ENCODE assay signal across 35 cellular contexts in genomic region chr13:99768986-99769385, GRCh38.
"Had no signal": no experiment of that assay in that cellular context is flagged by ENCODE, and none has a peak within 500 bp of the region (broad histone marks: within the 10 kb centered on the region; RNA-seq: fewer than 3 reads in every experiment).

No MANE protein-coding gene starts in this region.

- H3K9ac ChIP-seq: KMS-11 had no signal

- ATAC-seq: activated CD8-positive, alpha-beta T cell treated with anti-CD3 and anti-CD28 coated beads for 36 hours; activated T-cell treated with anti-CD3 and anti-CD28 coated beads, Interleukin-2, amount 50 U/mL, for 72 hours; activated T-helper 17 cell treated with anti-CD3 and anti-CD28 coated beads, Interleukin-2, amount 50 U/mL, for 72 hours; Panc1; SK-N-SH treated with all-trans-retinoic acid at 6 μM for 48 hours had no signal

- H3K36me3 ChIP-seq: brain microvascular endothelial cell had no signal

- DNase-seq: activated CD4-positive, alpha-beta T cell treated with anti-CD3 and anti-CD28 coated beads for 1 hour; activated CD4-positive, alpha-beta T cell treated with anti-CD3 and anti-CD28 coated beads, Interleukin-2, amount 10 ng/mL, durations not matched to agents 24 days and 14 days; activated CD4-positive, alpha-beta T cell treated with anti-CD3 and anti-CD28 coated beads, Interleukin-2, amount 50 U/mL, for 4 hours; activated CD4-positive, CD25-positive, alpha-beta regulatory T cell; activated CD8-positive, alpha-beta T cell treated with anti-CD3 and anti-CD28 coated beads for 36 hours; activated effector memory CD4-positive, alpha-beta T cell treated with anti-CD3 and anti-CD28 coated beads, Interleukin-2, amount 50 U/mL, for 16 hours; activated naive CD4-positive, alpha-beta T cell; activated naive CD4-positive, alpha-beta T cell treated with anti-CD3 and anti-CD28 coated beads, Interleukin-2, amount 50 U/mL, for 16 hours; activated naive CD8-positive, alpha-beta T cell treated with anti-CD3 and anti-CD28 coated beads for 36 hours; activated T-cell treated with anti-CD3 and anti-CD28 coated beads, Interleukin-2, amount 50 U/mL, for 1 hour; activated T-cell treated with anti-CD3 and anti-CD28 coated beads, Interleukin-2, amount 50 U/mL, for 72 hours; amniotic stem cell; aorta; brain microvascular endothelial cell; central memory CD4-positive, alpha-beta T cell; NCI-H1092 treated with DMSO at 0.1 percent for 48 hours; NCI-H1417 treated with DMSO at 0.1 percent for 48 hours; NCI-H187 treated with DMSO at 0.1 percent for 48 hours; NCI-H2081; NCI-H226; NCI-H446 treated with DMSO at 0.1 percent for 48 hours; NCI-H524; NCI-H69; NCI-H82; RPMI8226; SIG-M5; SW 1271; T-helper 1 cell; T-helper 2 cell; T-helper 9 cell had no signal

- H3K27me3 Mint-ChIP-seq: activated CD4-positive, alpha-beta T cell treated with anti-CD3 and anti-CD28 coated beads, Interleukin-2, amount 10 ng/mL, durations not matched to agents 24 days and 14 days; activated CD8-positive, alpha-beta T cell treated with anti-CD3 and anti-CD28 coated beads for 36 hours; activated naive CD8-positive, alpha-beta T cell treated with anti-CD3 and anti-CD28 coated beads for 36 hours; activated T-helper 17 cell treated with anti-CD3 and anti-CD28 coated beads, Interleukin-2, amount 50 U/mL, for 72 hours had no signal

- H3K27ac Mint-ChIP-seq: activated CD4-positive, alpha-beta T cell treated with anti-CD3 and anti-CD28 coated beads, Interleukin-2, amount 10 ng/mL, durations not matched to agents 24 days and 14 days; activated CD8-positive, alpha-beta T cell treated with anti-CD3 and anti-CD28 coated beads for 36 hours; activated naive CD8-positive, alpha-beta T cell treated with anti-CD3 and anti-CD28 coated beads for 36 hours; activated T-cell treated with anti-CD3 and anti-CD28 coated beads, Interleukin-2, amount 50 U/mL, for 72 hours; activated T-helper 17 cell treated with anti-CD3 and anti-CD28 coated beads, Interleukin-2, amount 50 U/mL, for 72 hours had no signal

- H3K27ac ChIP-seq: brain microvascular endothelial cell, KMS-11, VCaP had no signal

- H3K4me1 Mint-ChIP-seq: activated CD4-positive, alpha-beta T cell treated with anti-CD3 and anti-CD28 coated beads, Interleukin-2, amount 10 ng/mL, durations not matched to agents 24 days and 14 days; activated naive CD8-positive, alpha-beta T cell treated with anti-CD3 and anti-CD28 coated beads for 36 hours; activated T-helper 17 cell treated with anti-CD3 and anti-CD28 coated beads, Interleukin-2, amount 50 U/mL, for 72 hours had no signal

- H3K4me3 Mint-ChIP-seq: activated CD4-positive, alpha-beta T cell treated with anti-CD3 and anti-CD28 coated beads, Interleukin-2, amount 10 ng/mL, durations not matched to agents 24 days and 14 days; activated CD8-positive, alpha-beta T cell treated with anti-CD3 and anti-CD28 coated beads for 36 hours; activated naive CD8-positive, alpha-beta T cell treated with anti-CD3 and anti-CD28 coated beads for 36 hours; activated T-cell treated with anti-CD3 and anti-CD28 coated beads, Interleukin-2, amount 50 U/mL, for 72 hours; activated T-helper 17 cell treated with anti-CD3 and anti-CD28 coated beads, Interleukin-2, amount 50 U/mL, for 72 hours had no signal

- H3K27me3 ChIP-seq: brain microvascular endothelial cell had no signal
